1 cellular context compared by ENCODE assay signal in the genomic region with DNA sequence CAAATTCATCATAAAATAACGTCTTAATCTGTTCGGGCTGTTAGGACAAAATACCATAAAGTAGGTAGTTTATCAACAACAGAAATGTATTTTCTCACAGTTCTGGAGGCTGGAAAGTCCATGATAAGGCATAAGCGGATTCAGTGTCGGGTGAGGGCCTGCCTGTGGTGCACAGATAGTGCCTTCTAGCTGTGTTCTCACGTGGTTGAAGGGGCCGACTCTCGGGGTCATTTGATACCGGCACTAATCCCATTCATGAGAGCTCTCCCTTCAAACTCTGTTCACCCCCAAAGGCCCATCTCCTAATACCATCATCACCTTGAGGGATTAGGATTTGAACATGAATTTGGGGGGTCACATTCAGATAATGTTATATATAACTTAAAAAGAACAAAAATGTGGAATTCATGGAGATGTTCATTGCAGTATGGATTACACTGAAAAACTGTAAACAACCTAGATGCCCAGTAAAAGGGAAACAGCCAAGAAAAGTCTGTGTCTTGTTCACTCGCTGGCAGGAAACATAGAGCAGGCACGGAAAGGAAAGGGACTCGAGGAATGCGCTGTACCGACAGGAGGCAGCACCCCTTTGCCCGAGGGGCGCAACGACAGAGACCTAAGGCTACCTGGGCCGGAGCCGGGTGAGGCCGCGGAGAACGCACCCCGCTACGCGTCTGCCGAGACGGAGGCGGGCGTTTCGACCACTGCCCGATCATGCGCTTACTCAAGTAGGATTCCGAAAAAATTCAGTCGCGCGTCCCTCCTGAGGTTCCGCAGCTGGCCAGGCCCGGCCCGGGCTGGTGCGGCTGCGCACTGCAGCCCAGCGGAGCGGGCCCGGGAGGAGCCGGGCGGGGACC.
TF ChIP-seq lines count a peak whose summit lies in the region.

No MANE protein-coding gene starts in this region.

TF ChIP-seq in GM12878, 131 proteins besides CTCF, POLR2A, EP300 and RAD21 (continues in another document):
- TF ChIP-seq NBN (IDR thresholded peaks at IDR 0.05) = peak; percentile 83
- TF ChIP-seq, protein P1, sequence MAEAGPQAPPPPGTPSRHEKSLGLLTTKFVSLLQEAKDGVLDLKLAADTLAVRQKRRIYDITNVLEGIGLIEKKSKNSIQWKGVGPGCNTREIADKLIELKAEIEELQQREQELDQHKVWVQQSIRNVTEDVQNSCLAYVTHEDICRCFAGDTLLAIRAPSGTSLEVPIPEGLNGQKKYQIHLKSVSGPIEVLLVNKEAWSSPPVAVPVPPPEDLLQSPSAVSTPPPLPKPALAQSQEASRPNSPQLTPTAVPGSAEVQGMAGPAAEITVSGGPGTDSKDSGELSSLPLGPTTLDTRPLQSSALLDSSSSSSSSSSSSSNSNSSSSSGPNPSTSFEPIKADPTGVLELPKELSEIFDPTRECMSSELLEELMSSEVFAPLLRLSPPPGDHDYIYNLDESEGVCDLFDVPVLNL (IDR thresholded peaks at IDR 0.05; ENCODE audit: low read depth, low read length) = no peak
- TF ChIP-seq, protein P2, sequence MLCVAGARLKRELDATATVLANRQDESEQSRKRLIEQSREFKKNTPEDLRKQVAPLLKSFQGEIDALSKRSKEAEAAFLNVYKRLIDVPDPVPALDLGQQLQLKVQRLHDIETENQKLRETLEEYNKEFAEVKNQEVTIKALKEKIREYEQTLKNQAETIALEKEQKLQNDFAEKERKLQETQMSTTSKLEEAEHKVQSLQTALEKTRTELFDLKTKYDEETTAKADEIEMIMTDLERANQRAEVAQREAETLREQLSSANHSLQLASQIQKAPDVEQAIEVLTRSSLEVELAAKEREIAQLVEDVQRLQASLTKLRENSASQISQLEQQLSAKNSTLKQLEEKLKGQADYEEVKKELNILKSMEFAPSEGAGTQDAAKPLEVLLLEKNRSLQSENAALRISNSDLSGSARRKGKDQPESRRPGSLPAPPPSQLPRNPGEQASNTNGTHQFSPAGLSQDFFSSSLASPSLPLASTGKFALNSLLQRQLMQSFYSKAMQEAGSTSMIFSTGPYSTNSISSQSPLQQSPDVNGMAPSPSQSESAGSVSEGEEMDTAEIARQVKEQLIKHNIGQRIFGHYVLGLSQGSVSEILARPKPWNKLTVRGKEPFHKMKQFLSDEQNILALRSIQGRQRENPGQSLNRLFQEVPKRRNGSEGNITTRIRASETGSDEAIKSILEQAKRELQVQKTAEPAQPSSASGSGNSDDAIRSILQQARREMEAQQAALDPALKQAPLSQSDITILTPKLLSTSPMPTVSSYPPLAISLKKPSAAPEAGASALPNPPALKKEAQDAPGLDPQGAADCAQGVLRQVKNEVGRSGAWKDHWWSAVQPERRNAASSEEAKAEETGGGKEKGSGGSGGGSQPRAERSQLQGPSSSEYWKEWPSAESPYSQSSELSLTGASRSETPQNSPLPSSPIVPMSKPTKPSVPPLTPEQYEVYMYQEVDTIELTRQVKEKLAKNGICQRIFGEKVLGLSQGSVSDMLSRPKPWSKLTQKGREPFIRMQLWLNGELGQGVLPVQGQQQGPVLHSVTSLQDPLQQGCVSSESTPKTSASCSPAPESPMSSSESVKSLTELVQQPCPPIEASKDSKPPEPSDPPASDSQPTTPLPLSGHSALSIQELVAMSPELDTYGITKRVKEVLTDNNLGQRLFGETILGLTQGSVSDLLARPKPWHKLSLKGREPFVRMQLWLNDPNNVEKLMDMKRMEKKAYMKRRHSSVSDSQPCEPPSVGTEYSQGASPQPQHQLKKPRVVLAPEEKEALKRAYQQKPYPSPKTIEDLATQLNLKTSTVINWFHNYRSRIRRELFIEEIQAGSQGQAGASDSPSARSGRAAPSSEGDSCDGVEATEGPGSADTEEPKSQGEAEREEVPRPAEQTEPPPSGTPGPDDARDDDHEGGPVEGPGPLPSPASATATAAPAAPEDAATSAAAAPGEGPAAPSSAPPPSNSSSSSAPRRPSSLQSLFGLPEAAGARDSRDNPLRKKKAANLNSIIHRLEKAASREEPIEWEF (IDR thresholded peaks at IDR 0.05; ENCODE audit: insufficient replicate concordance, low read depth, low read length) = no peak
- TF ChIP-seq ZSCAN29 (IDR thresholded peaks at IDR 0.05) = 0 out of 2 replicates have a peak, but pooled peaks have one; percentile 33
- TF ChIP-seq E2F8 (IDR thresholded peaks at IDR 0.05; ENCODE audit: low read depth, partially characterized antibody) = peak; percentile 30
- TF ChIP-seq POLR2AphosphoS5 (IDR thresholded peaks at IDR 0.05; ENCODE audit: low read length) = 0 out of 2 replicates have a peak, but pooled peaks have one; percentile 44
- TF ChIP-seq CBX5 (IDR thresholded peaks at IDR 0.05; ENCODE audit: low read depth) = 0 out of 2 replicates have a peak, but pooled peaks have one; percentile 26
- peak; percentile 74 for TF ChIP-seq MLLT1 (IDR thresholded peaks at IDR 0.05)
- no peak for TF ChIP-seq WRNIP1 (IDR thresholded peaks at IDR 0.05; ENCODE audit: borderline replicate concordance, low read depth, low read length)
- no peak for TF ChIP-seq ELK1 (IDR thresholded peaks at IDR 0.05; ENCODE audit: low read depth, low read length)
- peak; percentile 55 for TF ChIP-seq NRF1 (conservative IDR thresholded peaks at IDR 0.05; ENCODE audit: low read depth, low read length)
- no peak for TF ChIP-seq PAX5 (IDR thresholded peaks at IDR 0.05; ENCODE audit: borderline replicate concordance, low read depth, low read length)
- TF ChIP-seq, protein P3, sequence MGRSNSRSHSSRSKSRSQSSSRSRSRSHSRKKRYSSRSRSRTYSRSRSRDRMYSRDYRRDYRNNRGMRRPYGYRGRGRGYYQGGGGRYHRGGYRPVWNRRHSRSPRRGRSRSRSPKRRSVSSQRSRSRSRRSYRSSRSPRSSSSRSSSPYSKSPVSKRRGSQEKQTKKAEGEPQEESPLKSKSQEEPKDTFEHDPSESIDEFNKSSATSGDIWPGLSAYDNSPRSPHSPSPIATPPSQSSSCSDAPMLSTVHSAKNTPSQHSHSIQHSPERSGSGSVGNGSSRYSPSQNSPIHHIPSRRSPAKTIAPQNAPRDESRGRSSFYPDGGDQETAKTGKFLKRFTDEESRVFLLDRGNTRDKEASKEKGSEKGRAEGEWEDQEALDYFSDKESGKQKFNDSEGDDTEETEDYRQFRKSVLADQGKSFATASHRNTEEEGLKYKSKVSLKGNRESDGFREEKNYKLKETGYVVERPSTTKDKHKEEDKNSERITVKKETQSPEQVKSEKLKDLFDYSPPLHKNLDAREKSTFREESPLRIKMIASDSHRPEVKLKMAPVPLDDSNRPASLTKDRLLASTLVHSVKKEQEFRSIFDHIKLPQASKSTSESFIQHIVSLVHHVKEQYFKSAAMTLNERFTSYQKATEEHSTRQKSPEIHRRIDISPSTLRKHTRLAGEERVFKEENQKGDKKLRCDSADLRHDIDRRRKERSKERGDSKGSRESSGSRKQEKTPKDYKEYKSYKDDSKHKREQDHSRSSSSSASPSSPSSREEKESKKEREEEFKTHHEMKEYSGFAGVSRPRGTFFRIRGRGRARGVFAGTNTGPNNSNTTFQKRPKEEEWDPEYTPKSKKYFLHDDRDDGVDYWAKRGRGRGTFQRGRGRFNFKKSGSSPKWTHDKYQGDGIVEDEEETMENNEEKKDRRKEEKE (IDR thresholded peaks at IDR 0.05) = no peak
- TF ChIP-seq HDAC2 (IDR thresholded peaks at IDR 0.05) = 0 out of 2 replicates have a peak, but pooled peaks have one; percentile 41
- no peak for TF ChIP-seq EZH2 (IDR thresholded peaks at IDR 0.05; ENCODE audit: borderline replicate concordance, control insufficient read depth, low read depth, low read length)
- no peak for TF ChIP-seq ATF3 (IDR thresholded peaks at IDR 0.05; ENCODE audit: borderline replicate concordance, extremely low read depth, low read depth, low read length)
- TF ChIP-seq RB1 (IDR thresholded peaks at IDR 0.05; ENCODE audit: borderline replicate concordance) = peak; percentile 70; the same call in 1 of the 2 replicates
- peak; percentile 78 for TF ChIP-seq TCF12 (IDR thresholded peaks at IDR 0.05; ENCODE audit: low read depth, low read length)
- TF ChIP-seq SRF (IDR thresholded peaks at IDR 0.05; ENCODE audit: low read depth in 2 of 2, low read length in 2 of 2) = no peak
- peak; percentile 29 to 41; a peak in 3 of 4 replicates for TF ChIP-seq IKZF2 (IDR thresholded peaks at IDR 0.05)
- TF ChIP-seq MAX (IDR thresholded peaks at IDR 0.05; ENCODE audit: low read depth, low read length) = 0 out of 2 replicates have a peak, but pooled peaks have one; percentile 60
- no peak for TF ChIP-seq SREBF1 (IDR thresholded peaks at IDR 0.05; ENCODE audit: low read length)
- TF ChIP-seq NR2F1 (conservative IDR thresholded peaks at IDR 0.05) = peak; percentile 31
- no peak for TF ChIP-seq ASH2L (IDR thresholded peaks at IDR 0.05; ENCODE audit: borderline replicate concordance, low read depth)
- TF ChIP-seq STAT3 (IDR thresholded peaks at IDR 0.05; ENCODE audit: low read depth, low read length) = no peak
- peak in 1 of 2 experiments; percentile 52; a peak in 1 of 4 replicates for TF ChIP-seq BHLHE40 (IDR thresholded peaks at IDR 0.05; ENCODE audit: borderline replicate concordance in 1 of 2, low read depth in 2 of 2, low read length in 1 of 2)
- peak; percentile 67 for TF ChIP-seq IKZF1 (conservative IDR thresholded peaks at IDR 0.05)
- no peak for TF ChIP-seq FOS (IDR thresholded peaks at IDR 0.05; ENCODE audit: borderline replicate concordance, extremely low read depth, insufficient read length)
- TF ChIP-seq, protein P4, sequence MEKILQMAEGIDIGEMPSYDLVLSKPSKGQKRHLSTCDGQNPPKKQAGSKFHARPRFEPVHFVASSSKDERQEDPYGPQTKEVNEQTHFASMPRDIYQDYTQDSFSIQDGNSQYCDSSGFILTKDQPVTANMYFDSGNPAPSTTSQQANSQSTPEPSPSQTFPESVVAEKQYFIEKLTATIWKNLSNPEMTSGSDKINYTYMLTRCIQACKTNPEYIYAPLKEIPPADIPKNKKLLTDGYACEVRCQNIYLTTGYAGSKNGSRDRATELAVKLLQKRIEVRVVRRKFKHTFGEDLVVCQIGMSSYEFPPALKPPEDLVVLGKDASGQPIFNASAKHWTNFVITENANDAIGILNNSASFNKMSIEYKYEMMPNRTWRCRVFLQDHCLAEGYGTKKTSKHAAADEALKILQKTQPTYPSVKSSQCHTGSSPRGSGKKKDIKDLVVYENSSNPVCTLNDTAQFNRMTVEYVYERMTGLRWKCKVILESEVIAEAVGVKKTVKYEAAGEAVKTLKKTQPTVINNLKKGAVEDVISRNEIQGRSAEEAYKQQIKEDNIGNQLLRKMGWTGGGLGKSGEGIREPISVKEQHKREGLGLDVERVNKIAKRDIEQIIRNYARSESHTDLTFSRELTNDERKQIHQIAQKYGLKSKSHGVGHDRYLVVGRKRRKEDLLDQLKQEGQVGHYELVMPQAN (conservative IDR thresholded peaks at IDR 0.05) = peak; percentile 82
- no peak for TF ChIP-seq ZBTB33 (IDR thresholded peaks at IDR 0.05)
